In the genomic region with DNA sequence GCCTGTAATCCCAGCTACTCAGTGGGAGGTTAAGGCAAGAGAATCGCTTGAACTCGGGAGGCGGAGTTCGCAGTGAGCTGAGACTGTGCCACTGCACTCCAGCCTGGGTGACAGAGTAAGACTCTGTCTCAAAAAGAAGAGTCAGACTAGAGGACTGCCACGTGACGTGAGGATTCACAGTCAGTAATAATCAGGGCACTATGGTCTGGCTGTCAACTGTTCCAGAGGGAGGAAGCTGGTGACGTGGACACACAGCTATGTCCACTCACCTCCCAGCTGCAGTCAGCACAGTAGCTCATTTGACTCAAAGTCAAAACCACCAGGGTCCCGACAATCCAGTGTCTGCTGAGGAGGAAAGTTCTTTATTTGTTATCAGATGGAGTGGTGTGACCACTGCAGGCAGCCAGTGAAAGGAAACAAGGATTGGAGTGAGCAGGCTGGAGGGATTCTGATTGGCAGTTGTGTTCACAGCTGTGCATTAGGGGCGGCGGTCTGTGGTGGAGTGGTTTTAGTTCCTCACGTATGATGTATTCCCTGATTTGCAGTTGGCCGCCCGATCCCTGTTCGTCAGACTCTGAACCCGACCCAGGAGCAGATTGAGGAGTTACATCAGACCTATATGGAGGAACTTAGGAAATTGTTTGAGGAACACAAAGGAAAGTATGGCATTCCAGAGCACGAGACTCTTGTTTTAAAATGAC, we compare ENCODE assay signal across 9 cellular contexts. TPM values are rescaled to one million over a fixed set of nuclear protein-coding genes. Genes with fewer than 3 reads are reported as not detected.
DNase-seq lines count a peak whose midpoint lies in the region; ATAC-seq and TF ChIP-seq lines count a peak whose summit lies in the region.
"Had no signal": no experiment of that assay in that cellular context is flagged by ENCODE, and none has a peak within 500 bp of the region (broad histone marks: within the 10 kb centered on the region; RNA-seq: fewer than 3 reads in every experiment).

No MANE protein-coding gene starts in this region.

- H3K4me1 ChIP-seq in Loucy (ENCODE audit: insufficient read depth, low read length, poor library complexity, severe bottlenecking) (peaks cover 4% of the 10 kb centered on the region), adrenal gland (replicated peaks in 1 of 2) (peaks cover 0 to 14% of the 10 kb centered on the region in 2 donors), cardiac muscle cell (ENCODE audit: low read depth) (peaks cover 8% of the 10 kb centered on the region), MM.1S (ENCODE audit: low read length) (no peaks in the 10 kb centered on the region)

- ATAC-seq in GM21515 (IDR thresholded peaks at IDR 0.05; ENCODE audit: unreplicated experiment): peak; percentile 66

- H3K9me3 ChIP-seq in Loucy (ENCODE audit: insufficient read depth, low read depth, low read length): no peaks in the 10 kb centered on the region
- no peaks in the 10 kb centered on the region for H3K9me3 ChIP-seq in adrenal gland (replicated peaks in 1 of 3)
- no peaks in the 10 kb centered on the region for H3K9me3 ChIP-seq in cardiac muscle cell (ENCODE audit: low read depth)
- no peaks in the 10 kb centered on the region for H3K9me3 ChIP-seq in MM.1S (replicated peaks; ENCODE audit: insufficient read depth, low read length)

- TF ChIP-seq POLR2A in adrenal gland (IDR thresholded peaks at IDR 0.05): no peak

- H2AFZ ChIP-seq in Loucy (ENCODE audit: low read length) (peak overlapping the region; percentile 61), MM.1S (ENCODE audit: low read length) (no peak overlapping the region)

- no peak overlapping the region for H3K4me3 ChIP-seq in Loucy (ENCODE audit: low read length, poor library complexity, severe bottlenecking)
- H3K4me3 ChIP-seq in adrenal gland: no peak overlapping the region
- H3K4me3 ChIP-seq in cardiac muscle cell: no peak overlapping the region
- H3K4me3 ChIP-seq in MM.1S (ENCODE audit: low read length): no peak overlapping the region
- H3K4me3 ChIP-seq: SK-N-MC had no signal

- peak overlapping the region in 3 of 5 donors; percentile 35 to 59 (median 43) for H3K27ac ChIP-seq in adrenal gland
- peak overlapping the region; percentile 58 for H3K27ac ChIP-seq in cardiac muscle cell
- no peak overlapping the region for H3K27ac ChIP-seq in MM.1S (ENCODE audit: low read length)
- H3K27ac ChIP-seq: SK-N-MC had no signal

- H4K20me1 ChIP-seq in Loucy (ENCODE audit: insufficient read depth, low read length, poor library complexity, severe bottlenecking) (no peaks in the 10 kb centered on the region), MM.1S (ENCODE audit: insufficient read depth, low read length) (no peaks in the 10 kb centered on the region)

- TF ChIP-seq CTCF in Loucy (conservative IDR thresholded peaks at IDR 0.05; ENCODE audit: low read length) (no peak), adrenal gland (IDR thresholded peaks at IDR 0.05) (no peak), cardiac muscle cell (IDR thresholded peaks at IDR 0.05; ENCODE audit: low read depth, low read length) (no peak), MM.1S (IDR thresholded peaks at IDR 0.05; ENCODE audit: low read length) (no peak)

- H3K9me2 ChIP-seq in Loucy (replicated peaks; ENCODE audit: low read depth, low read length) (no peaks in the 10 kb centered on the region), MM.1S (replicated peaks; ENCODE audit: insufficient read depth, low read length) (no peaks in the 10 kb centered on the region)

- no peak overlapping the region for H3K9ac ChIP-seq in Loucy (ENCODE audit: low read depth, low read length, poor library complexity, severe bottlenecking)
- no peak overlapping the region for H3K9ac ChIP-seq in MM.1S (ENCODE audit: low read length)

- no peak overlapping the region for H3K4me2 ChIP-seq in Loucy (ENCODE audit: low read depth, low read length, poor library complexity, severe bottlenecking)
- H3K4me2 ChIP-seq in MM.1S (ENCODE audit: low read depth, low read length): no peak overlapping the region

- intact Hi-C loops in adrenal gland (cut with DNase I): loop anchor here (5.0 to 10.0 kb wide), 2 partner anchors 195 to 198 kb away; no protein-coding TSS in a partner anchor

- H3K36me3 ChIP-seq in Loucy (ENCODE audit: insufficient read depth, low read length): no peaks in the 10 kb centered on the region
- no peaks in the 10 kb centered on the region for H3K36me3 ChIP-seq in adrenal gland (replicated peaks in 1 of 2)
- H3K36me3 ChIP-seq in cardiac muscle cell: no peaks in the 10 kb centered on the region
- H3K36me3 ChIP-seq in MM.1S (replicated peaks; ENCODE audit: insufficient read depth, low read length): no peaks in the 10 kb centered on the region

- H3F3A ChIP-seq in Loucy (ENCODE audit: low read depth) (no peaks in the 10 kb centered on the region), MM.1S (ENCODE audit: insufficient read depth, low read length) (no peaks in the 10 kb centered on the region)

- no peaks in the 10 kb centered on the region for H3K27me3 ChIP-seq in Loucy (ENCODE audit: insufficient read depth, low read length, poor library complexity, severe bottlenecking)
- H3K27me3 ChIP-seq in adrenal gland: no peaks in the 10 kb centered on the region
- H3K27me3 ChIP-seq in cardiac muscle cell: no peaks in the 10 kb centered on the region
- no peaks in the 10 kb centered on the region for H3K27me3 ChIP-seq in MM.1S (replicated peaks; ENCODE audit: insufficient read depth, low read length)

- H3K79me2 ChIP-seq in Loucy (ENCODE audit: insufficient read depth, low read length): no peaks in the 10 kb centered on the region
- H3K79me2 ChIP-seq in MM.1S (ENCODE audit: low read length): no peaks in the 10 kb centered on the region

- WGBS in adrenal gland, 4 donors: 37 to 47% (median 41%) methylated on average over 16 of the region's 16 CpGs

- DNase-seq in COLO829 (ENCODE audit: low spot score) (peak; percentile 97), adrenal gland (peak; percentile 37 to 88 (median 66)), cardiac muscle cell (ENCODE audit: low read depth in 1 of 2, low spot score in 1 of 2) (peak; percentile 43 to 99), renal cortical epithelial cell (ENCODE audit: low read depth) (peak; percentile 83), MM.1S (no peak), NCI-H1092 (lab: John Stamatoyannopoulos, UW) (no peak)

RNA-seq across cellular contexts. Expression of gene MOGAT1, which starts 37.9 kb away (rescaled TPM):
- total RNA-seq in adrenal gland: not detected
- under 1 TPM in 1 of 3 donors, not detected in 2; 0.20 TPM for polyA plus RNA-seq in adrenal gland
- total RNA-seq in cardiac muscle cell: not detected in 2 replicates
- 0.34 TPM in 1 of 2 replicates, not detected in the other for polyA plus RNA-seq in cardiac muscle cell
- not detected in 2 replicates for total RNA-seq in renal cortical epithelial cell

RNA-seq across cellular contexts. Expression of gene FARSB, which starts 53.4 kb away (rescaled TPM):
- 10 to 100 TPM in 5 of 8 donors, 1 to 10 TPM in 3; 7.2 to 25.0 (median 11.6) TPM for total RNA-seq in adrenal gland
- 10 to 100 TPM; 14.5 to 55.9 (median 15.6) TPM for polyA plus RNA-seq in adrenal gland
- total RNA-seq in cardiac muscle cell: 10.6 and 12.0 TPM in 2 replicates
- polyA plus RNA-seq in cardiac muscle cell: 26.7 and 32.5 TPM in 2 replicates
- total RNA-seq in renal cortical epithelial cell: 9.3 and 12.3 TPM in 2 replicates

Comparison
In these comparisons a context has a peak if more than half of its experiments do, and no peak if none do; other contexts are left out.
1. DNase-seq: peak in COLO829 (single experiment), adrenal gland (7 of 7), cardiac muscle cell (2 of 2) and renal cortical epithelial cell (single experiment); none in MM.1S (single experiment) and NCI-H1092 (single experiment).